Comparison of ENCODE assay signal across 26 cellular contexts in the genomic region with DNA sequence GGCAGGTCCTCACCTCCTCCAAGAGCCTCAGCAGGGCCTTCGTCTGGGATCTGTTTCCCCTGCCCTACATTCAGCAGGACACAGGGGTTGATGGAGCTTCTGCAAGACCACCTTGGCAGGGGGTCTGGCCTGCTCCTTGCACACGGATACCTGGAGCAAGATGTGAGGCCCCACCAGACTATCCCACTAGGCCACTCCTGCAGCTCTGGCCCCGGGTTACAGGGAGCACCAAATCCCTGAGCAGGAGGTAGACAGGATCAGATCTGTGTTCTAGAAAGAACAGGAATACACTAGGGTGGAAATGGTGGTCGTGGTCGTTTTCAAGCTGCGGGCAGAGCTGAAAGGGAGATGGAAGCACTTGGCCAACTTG. TPM values are rescaled to one million over a fixed set of nuclear protein-coding genes. Genes with fewer than 3 reads are reported as not detected.
A peak's percentile ranks its signal among the peaks of the same experiment; 100 is the strongest.
DNase-seq lines count a peak whose midpoint lies in the region; ATAC-seq, FAIRE-seq and TF ChIP-seq lines count a peak whose summit lies in the region.
"Had no signal": no experiment of that assay in that cellular context is flagged by ENCODE, and none has a peak within 500 bp of the region (broad histone marks: within the 10 kb centered on the region; RNA-seq: fewer than 3 reads in every experiment).

No MANE protein-coding gene starts in this region.

- POLR2A ChIA-PET in HepG2 (lab: Yijun Ruan, JAX) = no interaction called here
- POLR2A ChIA-PET in MCF 10A (lab: Yijun Ruan, JAX) = interaction anchor here (0.7 to 2.5 kb wide), 4 partner anchors 17 to 266 kb away, joined by 3 to 9 read pairs (median 6); a partner anchor contains a TSS

- H3K27me3 Mint-ChIP-seq in GM23338 (ENCODE audit: insufficient read depth, low read depth, poor library complexity) = peaks cover 10% of the 10 kb centered on the region
- H3K27me3 Mint-ChIP-seq in MCF 10A (ENCODE audit: insufficient read depth, unreplicated experiment) = no peaks in the 10 kb centered on the region
- H3K27me3 Mint-ChIP-seq: activated CD8-positive, alpha-beta T cell treated with anti-CD3 and anti-CD28 coated beads for 36 hours had no signal

- no peak overlapping the region for H3K4me2 ChIP-seq in GM23338
- H3K4me2 ChIP-seq in HepG2 (ENCODE audit: low read depth, low read length) = no peak overlapping the region

- no peak overlapping the region; the same call in 1 of the 2 replicates for H3K27ac ChIP-seq in GM23338 (ENCODE audit: low read depth)
- H3K27ac ChIP-seq in HepG2 (ENCODE audit: extremely low read length, insufficient read depth, low read length) = no peak overlapping the region
- H3K27ac ChIP-seq in substantia nigra (ENCODE audit: low read depth, low read length, poor library complexity, severe bottlenecking) = peak overlapping the region; percentile 91
- H3K27ac ChIP-seq: breast epithelium, epithelial cell of prostate, pancreas, right lobe of liver had no signal

- intact Hi-C loops in HepG2 (cut with micrococcal nuclease; ENCODE audit: unreplicated experiment) (no loop called here), MCF 10A (cut with micrococcal nuclease) (no loop called here)

- peaks cover 16% of the 10 kb centered on the region for H3K4me1 Mint-ChIP-seq in GM23338
- no peaks in the 10 kb centered on the region for H3K4me1 Mint-ChIP-seq in MCF 10A (ENCODE audit: insufficient read depth, unreplicated experiment)

- H3K79me2 ChIP-seq in GM23338 (replicated peaks; ENCODE audit: insufficient read depth) (no peaks in the 10 kb centered on the region), HepG2 (ENCODE audit: insufficient read depth, low read length) (no peaks in the 10 kb centered on the region)

- TF ChIP-seq EP300 in HepG2 (IDR thresholded peaks at IDR 0.05; ENCODE audit: low read depth in 2 of 2, low read length in 2 of 2) (no peak), HepG2 (CRISPR knock-in tag; IDR thresholded peaks at IDR 0.05; ENCODE audit: borderline replicate concordance) (no peak)

- in situ Hi-C loops in HepG2 (cut with HindIII; ENCODE audit: extremely low pct_ligation_motif_present, low pct_unique_long_range_greater_than_20kb) = no loop called here

- H3K4me3 ChIP-seq in GM23338 (no peak overlapping the region), adipocyte (ENCODE audit: low read length) (no peak overlapping the region), HepG2 (replicated peaks in 1 of 3; ENCODE audit: insufficient read depth in 1 of 3, low read depth in 2 of 3, low read length in 3 of 3) (no peak overlapping the region)
- H3K4me3 ChIP-seq: breast epithelium, left ventricle myocardium inferior, pancreas, right lobe of liver had no signal

- TF ChIP-seq POLR2A in HepG2 (IDR thresholded peaks at IDR 0.05; ENCODE audit: insufficient read depth in 1 of 2, low read depth in 2 of 2, low read length in 2 of 2) = no peak

- H3K36me3 Mint-ChIP-seq in GM23338 (ENCODE audit: low read depth) = peaks cover 46% of the 10 kb centered on the region
- peaks cover 36% of the 10 kb centered on the region for H3K36me3 Mint-ChIP-seq in MCF 10A (ENCODE audit: insufficient read depth, unreplicated experiment)
- H3K36me3 Mint-ChIP-seq: natural killer cell had no signal

- no peak overlapping the region for H2AFZ ChIP-seq in GM23338
- no peak overlapping the region for H2AFZ ChIP-seq in HepG2 (ENCODE audit: low read length)

- H3K9me2 ChIP-seq in GM23338 (ENCODE audit: insufficient read depth) = no peaks in the 10 kb centered on the region

- H3K9ac ChIP-seq in adipocyte (ENCODE audit: low read length) = peak overlapping the region; percentile 49
- H3K9ac ChIP-seq in HepG2 (ENCODE audit: insufficient read depth, low read depth, low read length) = no peak overlapping the region

- 100% methylated on average over 4 of the region's 6 CpGs for WGBS in HepG2 (ENCODE audit: low lambda C conversion rate)

- H4K20me1 ChIP-seq in GM23338 (replicated peaks; ENCODE audit: insufficient read depth) (no peaks in the 10 kb centered on the region; the same call in 1 of the 2 replicates), HepG2 (ENCODE audit: insufficient read depth, low read length) (peaks cover 4% of the 10 kb centered on the region; the same call in 1 of the 2 replicates)

- no peak overlapping the region for H3K27ac Mint-ChIP-seq in GM23338
- H3K27ac Mint-ChIP-seq in MCF 10A (ENCODE audit: low read depth, unreplicated experiment) = no peak overlapping the region
- H3K27ac Mint-ChIP-seq: activated CD8-positive, alpha-beta T cell treated with anti-CD3 and anti-CD28 coated beads for 36 hours had no signal

- ATAC-seq in GM23338 (no peak), HepG2 (no peak)
- ATAC-seq: activated CD8-positive, alpha-beta T cell treated with anti-CD3 and anti-CD28 coated beads for 36 hours; natural killer cell; pancreas; stimulated activated naive CD8-positive, alpha-beta T cell treated with anti-CD3 and anti-CD28 coated beads, Interleukin-15, Interleukin-2, amounts not matched to agents 100 U/mL and 50 U/mL, for 24 hours had no signal

- no peak for FAIRE-seq in HepG2 (lab: Jason Lieb, UNC)
- FAIRE-seq: pancreas, TTC549 had no signal

- H3K27me3 ChIP-seq in GM23338 (ENCODE audit: insufficient read depth) = no peaks in the 10 kb centered on the region
- H3K27me3 ChIP-seq in adipocyte (replicated peaks; ENCODE audit: control insufficient read depth, insufficient read depth, low read length) = no peaks in the 10 kb centered on the region
- no peaks in the 10 kb centered on the region for H3K27me3 ChIP-seq in HepG2 (ENCODE audit: control insufficient read depth in 1 of 2, insufficient read depth in 2 of 2, low read length in 2 of 2)
- H3K27me3 ChIP-seq: breast epithelium, pancreas, right lobe of liver had no signal

- H3K4me1 ChIP-seq in GM23338 (ENCODE audit: insufficient read depth) (peaks cover 8% of the 10 kb centered on the region), adipocyte (ENCODE audit: control insufficient read depth, insufficient read depth, low read length) (peaks cover 15% of the 10 kb centered on the region), HepG2 (ENCODE audit: insufficient read depth, low read length) (no peaks in the 10 kb centered on the region)
- H3K4me1 ChIP-seq: breast epithelium, right lobe of liver had no signal

- H3F3A ChIP-seq in GM23338 (replicated peaks; ENCODE audit: low read depth) = peaks cover 45% of the 10 kb centered on the region

- TF ChIP-seq RAD21 in HepG2 (CRISPR knock-in tag; IDR thresholded peaks at IDR 0.05) = no peak

- no TSS peak for BruUV-seq in HepG2 (replicated peaks; lab: Mats Ljungman, UMichigan)
- BruUV-seq in MCF 10A (replicated peaks; lab: Mats Ljungman, UMichigan) = no TSS peak

- TF ChIP-seq CTCF in GM23338 (conservative IDR thresholded peaks at IDR 0.05; ENCODE audit: low read depth in 2 of 2) = no peak
- TF ChIP-seq CTCF in HepG2 (CRISPR knock-in tag; IDR thresholded peaks at IDR 0.05) = no peak
- TF ChIP-seq CTCF in MCF 10A (IDR thresholded peaks at IDR 0.05; ENCODE audit: unreplicated experiment) = no peak

- DNase-seq in GM23338 (ENCODE audit: low spot score) (no peak), adipocyte (ENCODE audit: low read depth) (no peak), HepG2 (ENCODE audit: low spot score) (no peak), substantia nigra (lab: John Stamatoyannopoulos, UW) (no peak), epidermal melanocyte (ENCODE audit: insufficient read length, low spot score) (no peak), MCF 10A (ENCODE audit: unreplicated experiment) (no peak), glomerular visceral epithelial cell (ENCODE audit: extremely low spot score) (no peak)
- DNase-seq: activated CD4-positive, alpha-beta T cell treated with anti-CD3 and anti-CD28 coated beads for 1 hour; activated CD8-positive, alpha-beta T cell treated with anti-CD3 and anti-CD28 coated beads for 36 hours; activated gamma-delta T cell; amniotic stem cell; Kasumi-1; left ventricle myocardium inferior; natural killer cell; NCI-H1694 treated with DMSO at 0.1 percent for 48 hours; NCI-H2171 treated with DMSO at 0.1 percent for 48 hours; NCI-H524; SIG-M5; stimulated activated CD4-positive, alpha-beta T cell treated with anti-CD3 and anti-CD28 coated beads, Interleukin-4, amount 100 ng/mL, for 4 hours; stimulated activated naive CD8-positive, alpha-beta T cell treated with anti-CD3 and anti-CD28 coated beads, Interleukin-15, Interleukin-2, amounts not matched to agents 100 U/mL and 50 U/mL, for 24 hours had no signal

- CTCF ChIA-PET in HepG2 (lab: Yijun Ruan, JAX; ENCODE audit: low intra/inter-chr PET ratio, low total read pairs) (no interaction called here), MCF 10A (lab: Yijun Ruan, JAX) (interaction anchor here (0.6 to 6.3 kb wide), 10 partner anchors 9 to 370 kb away, joined by 3 to 58 read pairs (median 4); no protein-coding TSS in a partner anchor)

- H3K9me3 Mint-ChIP-seq in GM23338 = no peaks in the 10 kb centered on the region; the same call in 1 of the 3 replicates
- no peaks in the 10 kb centered on the region for H3K9me3 Mint-ChIP-seq in MCF 10A (ENCODE audit: unreplicated experiment)
- H3K9me3 Mint-ChIP-seq: activated CD8-positive, alpha-beta T cell treated with anti-CD3 and anti-CD28 coated beads for 36 hours; natural killer cell had no signal

- H3K36me3 ChIP-seq in GM23338 (ENCODE audit: insufficient read depth) = no peaks in the 10 kb centered on the region; the same call in 1 of the 2 replicates
- H3K36me3 ChIP-seq in adipocyte (ENCODE audit: control insufficient read depth, insufficient read depth, low read length, severe bottlenecking) = peaks cover 80% of the 10 kb centered on the region
- peaks cover 15 to 45% of the 10 kb centered on the region in 2 experiments for H3K36me3 ChIP-seq in HepG2 (replicated peaks in 1 of 2; ENCODE audit: control insufficient read depth in 1 of 2, insufficient read depth in 2 of 2, low read length in 2 of 2)
- H3K36me3 ChIP-seq: breast epithelium had no signal

- H3K4me3 Mint-ChIP-seq in GM23338 = no peak overlapping the region
- no peak overlapping the region for H3K4me3 Mint-ChIP-seq in MCF 10A (ENCODE audit: unreplicated experiment)
- H3K4me3 Mint-ChIP-seq: activated CD8-positive, alpha-beta T cell treated with anti-CD3 and anti-CD28 coated beads for 36 hours; natural killer cell had no signal

- H3K9me3 ChIP-seq in adipocyte (ENCODE audit: control insufficient read depth, low read length) = no peaks in the 10 kb centered on the region
- H3K9me3 ChIP-seq in HepG2 (ENCODE audit: low read length) = no peaks in the 10 kb centered on the region
- H3K9me3 ChIP-seq: breast epithelium, left ventricle myocardium inferior, pancreas, right lobe of liver had no signal

RNA-seq across cellular contexts. Expression of a gene that starts 33.5 kb away (rescaled TPM):
- total RNA-seq in GM23338 (2014; rRNA removed; shearing (Covaris generic)) = 46.5 and 47.0 TPM in 2 replicates
- polyA plus RNA-seq in GM23338 (2016; fragmentation: Nextera tagmentation; extraction: Ambion mirVana) (15.3 and 17.3 TPM in 2 replicates), HepG2 (2011; rRNA removed) (27.7 and 38.3 TPM in 2 replicates)
- total RNA-seq in HepG2 (2016; rRNA removed; fragmentation: Illumina TruSeq; extraction: Trizol) (28.8 and 36.5 TPM in 2 replicates), MCF 10A (2022) (25.0 and 35.8 TPM in 2 replicates)
- 20.0 and 23.1 TPM in 2 replicates for total RNA-seq in HepG2 (2016; cell fraction: cytosol; rRNA removed; fragmentation: Illumina TruSeq; extraction: Trizol; ENCODE audit: low read depth)
- total RNA-seq in HepG2 (2016; cell fraction: insoluble cytoplasmic fraction; rRNA removed; fragmentation: Illumina TruSeq; extraction: Trizol) = 20.9 and 35.8 TPM in 2 replicates
- total RNA-seq in HepG2 (2016; cell fraction: membrane; rRNA removed; fragmentation: Illumina TruSeq; extraction: Trizol) = 36.4 and 40.0 TPM in 2 replicates
- total RNA-seq in HepG2 (2016; cell fraction: nucleus; rRNA removed; fragmentation: Illumina TruSeq; extraction: Trizol) = 48.7 and 54.7 TPM in 2 replicates
- polyA plus RNA-seq in HepG2 (2011; cell fraction: cytosol; rRNA removed) = 18.6 and 23.4 TPM in 2 replicates
- polyA plus RNA-seq in HepG2 (2011; cell fraction: nucleus; rRNA removed) = 29.6 and 32.2 TPM in 2 replicates
- polyA plus RNA-seq in HepG2 (2012) = 80.6 and 134 TPM in 2 replicates
- 67.8 and 68.1 TPM in 2 replicates for polyA plus RNA-seq in HepG2 (2016; cell fraction: cytosol; fragmentation: Illumina TruSeq; extraction: Trizol; ENCODE audit: low read depth)
- polyA plus RNA-seq in HepG2 (2016; cell fraction: insoluble cytoplasmic fraction; fragmentation: Illumina TruSeq; extraction: Trizol; ENCODE audit: low read depth) = 43.8 and 55.8 TPM in 2 replicates
- 77.2 and 87.4 TPM in 2 replicates for polyA plus RNA-seq in HepG2 (2016; cell fraction: membrane; fragmentation: Illumina TruSeq; extraction: Trizol; ENCODE audit: low read depth)
- polyA plus RNA-seq in HepG2 (2016; cell fraction: nucleus; fragmentation: Illumina TruSeq; extraction: Trizol; ENCODE audit: insufficient read depth, low read depth) = 134 and 141 TPM in 2 replicates
- 20.7 and 23.4 TPM in 2 replicates for polyA minus RNA-seq in HepG2 (2011; rRNA and poly(A)+ RNA removed; ENCODE audit: low replicate concordance)
- 21.0 and 23.9 TPM in 2 replicates for polyA minus RNA-seq in HepG2 (2011; cell fraction: cytosol; rRNA and poly(A)+ RNA removed)
- 15.3 and 18.4 TPM in 2 replicates for polyA minus RNA-seq in HepG2 (2011; cell fraction: nucleus; rRNA and poly(A)+ RNA removed)

RNA-seq across cellular contexts. Expression of a gene that starts 38.8 kb away (rescaled TPM):
- 61.8 and 76.9 TPM in 2 replicates for total RNA-seq in GM23338 (2014; rRNA removed; shearing (Covaris generic))
- polyA plus RNA-seq in GM23338 (2016; fragmentation: Nextera tagmentation; extraction: Ambion mirVana) (24.3 and 31.7 TPM in 2 replicates), HepG2 (2011; rRNA removed) (53.3 and 68.4 TPM in 2 replicates)
- total RNA-seq in HepG2 (2016; rRNA removed; fragmentation: Illumina TruSeq; extraction: Trizol) (6.8 and 23.9 TPM in 2 replicates), MCF 10A (2022) (52.1 and 71.2 TPM in 2 replicates)
- 8.4 and 11.8 TPM in 2 replicates for total RNA-seq in HepG2 (2016; cell fraction: cytosol; rRNA removed; fragmentation: Illumina TruSeq; extraction: Trizol; ENCODE audit: low read depth)
- total RNA-seq in HepG2 (2016; cell fraction: insoluble cytoplasmic fraction; rRNA removed; fragmentation: Illumina TruSeq; extraction: Trizol) = 6.3 and 23.7 TPM in 2 replicates
- 9.0 and 9.3 TPM in 2 replicates for total RNA-seq in HepG2 (2016; cell fraction: membrane; rRNA removed; fragmentation: Illumina TruSeq; extraction: Trizol)
- total RNA-seq in HepG2 (2016; cell fraction: nucleus; rRNA removed; fragmentation: Illumina TruSeq; extraction: Trizol) = 45.2 and 52.0 TPM in 2 replicates
- polyA plus RNA-seq in HepG2 (2011; cell fraction: cytosol; rRNA removed) = 12.0 and 12.6 TPM in 2 replicates
- polyA plus RNA-seq in HepG2 (2011; cell fraction: nucleus; rRNA removed) = 382 and 397 TPM in 2 replicates
- 27.8 and 32.4 TPM in 2 replicates for polyA plus RNA-seq in HepG2 (2012)
- polyA plus RNA-seq in HepG2 (2016; cell fraction: cytosol; fragmentation: Illumina TruSeq; extraction: Trizol; ENCODE audit: low read depth) = 1.2 and 1.4 TPM in 2 replicates
- 5.6 and 6.1 TPM in 2 replicates for polyA plus RNA-seq in HepG2 (2016; cell fraction: insoluble cytoplasmic fraction; fragmentation: Illumina TruSeq; extraction: Trizol; ENCODE audit: low read depth)
- 2.8 and 3.1 TPM in 2 replicates for polyA plus RNA-seq in HepG2 (2016; cell fraction: membrane; fragmentation: Illumina TruSeq; extraction: Trizol; ENCODE audit: low read depth)
- 77.1 and 87.3 TPM in 2 replicates for polyA plus RNA-seq in HepG2 (2016; cell fraction: nucleus; fragmentation: Illumina TruSeq; extraction: Trizol; ENCODE audit: insufficient read depth, low read depth)
- 69.8 and 79.8 TPM in 2 replicates for polyA minus RNA-seq in HepG2 (2011; rRNA and poly(A)+ RNA removed; ENCODE audit: low replicate concordance)
- polyA minus RNA-seq in HepG2 (2011; cell fraction: cytosol; rRNA and poly(A)+ RNA removed) = 11.9 and 15.7 TPM in 2 replicates
- polyA minus RNA-seq in HepG2 (2011; cell fraction: nucleus; rRNA and poly(A)+ RNA removed) = 124 and 138 TPM in 2 replicates

RNA-seq across cellular contexts. Expression of a gene that starts 45.5 kb away (rescaled TPM):
- total RNA-seq in GM23338 (2014; rRNA removed; shearing (Covaris generic)) = 65.4 and 67.1 TPM in 2 replicates
- polyA plus RNA-seq in GM23338 (2016; fragmentation: Nextera tagmentation; extraction: Ambion mirVana) (25.7 and 27.5 TPM in 2 replicates), HepG2 (2011; rRNA removed) (0.79 and 1.8 TPM in 2 replicates)
- total RNA-seq in HepG2 (2016; rRNA removed; fragmentation: Illumina TruSeq; extraction: Trizol) (0.29 TPM in 1 of 2 replicates, not detected in the other), MCF 10A (2022) (not detected in 2 replicates)
- 0.20 TPM in 1 of 2 replicates, not detected in the other for total RNA-seq in HepG2 (2016; cell fraction: cytosol; rRNA removed; fragmentation: Illumina TruSeq; extraction: Trizol; ENCODE audit: low read depth)
- 0.18 and 0.50 TPM in 2 replicates for total RNA-seq in HepG2 (2016; cell fraction: insoluble cytoplasmic fraction; rRNA removed; fragmentation: Illumina TruSeq; extraction: Trizol)
- 0.09 TPM in 1 of 2 replicates, not detected in the other for total RNA-seq in HepG2 (2016; cell fraction: membrane; rRNA removed; fragmentation: Illumina TruSeq; extraction: Trizol)
- total RNA-seq in HepG2 (2016; cell fraction: nucleus; rRNA removed; fragmentation: Illumina TruSeq; extraction: Trizol) = 0.22 and 0.38 TPM in 2 replicates
- polyA plus RNA-seq in HepG2 (2011; cell fraction: cytosol; rRNA removed) = 1.6 and 1.9 TPM in 2 replicates
- 0.68 and 0.78 TPM in 2 replicates for polyA plus RNA-seq in HepG2 (2011; cell fraction: nucleus; rRNA removed)
- polyA plus RNA-seq in HepG2 (2012) = 0.32 and 0.55 TPM in 2 replicates
- not detected in 2 replicates for polyA plus RNA-seq in HepG2 (2016; cell fraction: cytosol; fragmentation: Illumina TruSeq; extraction: Trizol; ENCODE audit: low read depth)
- polyA plus RNA-seq in HepG2 (2016; cell fraction: insoluble cytoplasmic fraction; fragmentation: Illumina TruSeq; extraction: Trizol; ENCODE audit: low read depth) = 0.14 TPM in 1 of 2 replicates, not detected in the other
- 0.11 TPM in 1 of 2 replicates, not detected in the other for polyA plus RNA-seq in HepG2 (2016; cell fraction: membrane; fragmentation: Illumina TruSeq; extraction: Trizol; ENCODE audit: low read depth)
- polyA plus RNA-seq in HepG2 (2016; cell fraction: nucleus; fragmentation: Illumina TruSeq; extraction: Trizol; ENCODE audit: insufficient read depth, low read depth) = 0.28 and 0.51 TPM in 2 replicates
- 0.12 TPM in 1 of 2 replicates, not detected in the other for polyA minus RNA-seq in HepG2 (2011; rRNA and poly(A)+ RNA removed; ENCODE audit: low replicate concordance)
- 0.49 and 0.53 TPM in 2 replicates for polyA minus RNA-seq in HepG2 (2011; cell fraction: cytosol; rRNA and poly(A)+ RNA removed)
- 0.52 and 0.99 TPM in 2 replicates for polyA minus RNA-seq in HepG2 (2011; cell fraction: nucleus; rRNA and poly(A)+ RNA removed)
- total RNA-seq: fibroblast of villous mesenchyme, natural killer cell had no signal

Comparison
In these comparisons a context has a peak if more than half of its experiments do, and no peak if none do; other contexts are left out.
1. RNA of a gene that starts 45.5 kb away (total RNA-seq): 65.4 to 67.1 TPM in GM23338; 0.09 to 0.50 TPM in HepG2 and not detected in MCF 10A; every median in the first group is over 10 times any median in the second.